ENCODE assay signal across 8 cellular contexts in genomic region chr9:75200892-75201470, GRCh38.
DNase-seq lines count a peak whose midpoint lies in the region; ATAC-seq and TF ChIP-seq lines count a peak whose summit lies in the region.

No MANE protein-coding gene starts in this region.

- no peak for TF ChIP-seq POLR2A in right lobe of liver (IDR thresholded peaks at IDR 0.05)

- no peak overlapping the region for H3K4me3 Mint-ChIP-seq in CD8-positive, alpha-beta T cell
- no peak overlapping the region for H3K4me3 Mint-ChIP-seq in MCF 10A (ENCODE audit: unreplicated experiment)

- CTCF ChIA-PET in CD8-positive, alpha-beta T cell (lab: Charles Lee): interaction anchor here (0.8 to 2.1 kb wide), 14 partner anchors 10 to 1107 kb away, joined by 3 to 9 read pairs (median 3); no protein-coding TSS in a partner anchor
- CTCF ChIA-PET in MCF 10A (lab: Yijun Ruan, JAX): interaction anchor here (0.7 to 2.3 kb wide), 27 partner anchors 12 to 1100 kb away, joined by 3 to 109 read pairs (median 5); no protein-coding TSS in a partner anchor

- ATAC-seq in CD8-positive, alpha-beta T cell: no peak
- ATAC-seq in right lobe of liver: peak; percentile 51 to 74 (median 70)

- no peaks in the 10 kb centered on the region for H3K4me1 ChIP-seq in CD8-positive, alpha-beta T cell (ENCODE audit: insufficient read depth, low read length)
- H3K4me1 ChIP-seq in right lobe of liver: no peaks in the 10 kb centered on the region

- WGBS in right lobe of liver (ENCODE audit: insufficient coverage, low coverage, low lambda C conversion rate, missing lambda C conversion rate): 63% methylated on average over 1 of the region's 1 CpG

- H3K27ac Mint-ChIP-seq in CD8-positive, alpha-beta T cell: no peak overlapping the region
- H3K27ac Mint-ChIP-seq in MCF 10A (ENCODE audit: low read depth, unreplicated experiment): no peak overlapping the region

- no peaks in the 10 kb centered on the region for H3K27me3 ChIP-seq in CD8-positive, alpha-beta T cell (ENCODE audit: insufficient read depth, low read length)
- H3K27me3 ChIP-seq in H7 (ENCODE audit: control insufficient read depth, insufficient read depth, low read length) (no peaks in the 10 kb centered on the region), right lobe of liver (no peaks in the 10 kb centered on the region)

- intact Hi-C loops in CD8-positive, alpha-beta T cell (cut with DNase I, micrococcal nuclease): loop anchor here (1.0 to 10.0 kb wide), 4 partner anchors 37 to 1504 kb away; no protein-coding TSS in a partner anchor
- intact Hi-C loops in MCF 10A (cut with micrococcal nuclease) (loop anchor here (1.0 to 2.0 kb wide), 3 partner anchors 37 to 1102 kb away; no protein-coding TSS in a partner anchor), right lobe of liver (cut with DNase I) (no loop called here)

- H3K27ac ChIP-seq in CD8-positive, alpha-beta T cell (ENCODE audit: low read depth, low read length): no peak overlapping the region
- H3K27ac ChIP-seq in right lobe of liver: no peak overlapping the region

- BruUV-seq in MCF 10A (replicated peaks; lab: Mats Ljungman, UMichigan): no TSS peak

- no peaks in the 10 kb centered on the region for H3K36me3 Mint-ChIP-seq in CD8-positive, alpha-beta T cell
- no peaks in the 10 kb centered on the region for H3K36me3 Mint-ChIP-seq in MCF 10A (ENCODE audit: insufficient read depth, unreplicated experiment)

- H3K27me3 Mint-ChIP-seq in CD8-positive, alpha-beta T cell (ENCODE audit: low read depth): no peaks in the 10 kb centered on the region
- peaks cover 2% of the 10 kb centered on the region for H3K27me3 Mint-ChIP-seq in MCF 10A (ENCODE audit: insufficient read depth, unreplicated experiment)

- no peak for DNase-seq in CD8-positive, alpha-beta T cell
- DNase-seq in H7: peak; percentile 46
- peak; percentile 60 for DNase-seq in NCI-H69 (lab: John Stamatoyannopoulos, UW)
- DNase-seq in MCF 10A (ENCODE audit: unreplicated experiment): peak; percentile 67
- DNase-seq in right lobe of liver: no peak
- no peak for DNase-seq in cerebellum (ENCODE audit: low spot score)
- DNase-seq in activated T-cell treated with anti-CD3 and anti-CD28 coated beads for 4 hours: no peak
- DNase-seq in stimulated activated CD4-positive, alpha-beta T cell treated with anti-CD3 and anti-CD28 coated beads, Interleukin-4, amount 100 ng/mL, for 4 hours: no peak

- no peaks in the 10 kb centered on the region for H3K4me1 Mint-ChIP-seq in CD8-positive, alpha-beta T cell (ENCODE audit: low read depth)
- H3K4me1 Mint-ChIP-seq in MCF 10A (ENCODE audit: insufficient read depth, unreplicated experiment): peaks cover 5% of the 10 kb centered on the region

- H3K9me3 ChIP-seq in CD8-positive, alpha-beta T cell (ENCODE audit: low read length): no peaks in the 10 kb centered on the region
- H3K9me3 ChIP-seq in right lobe of liver: no peaks in the 10 kb centered on the region

- no peaks in the 10 kb centered on the region for H3K9me3 Mint-ChIP-seq in CD8-positive, alpha-beta T cell
- no peaks in the 10 kb centered on the region for H3K9me3 Mint-ChIP-seq in MCF 10A (ENCODE audit: unreplicated experiment)

- POLR2A ChIA-PET in CD8-positive, alpha-beta T cell (lab: Charles Lee): no interaction called here
- POLR2A ChIA-PET in MCF 10A (lab: Yijun Ruan, JAX): interaction anchor here (1.0 kb wide), 1 partner anchor 37 kb away, joined by 3 read pairs; no protein-coding TSS in a partner anchor

- TF ChIP-seq CTCF in CD8-positive, alpha-beta T cell (IDR thresholded peaks at IDR 0.05): peak; percentile 65
- TF ChIP-seq CTCF in MCF 10A (IDR thresholded peaks at IDR 0.05; ENCODE audit: unreplicated experiment): peak; percentile 61
- peak; percentile 68 to 73 (median 72) for TF ChIP-seq CTCF in right lobe of liver (IDR thresholded peaks at IDR 0.05)

- no peaks in the 10 kb centered on the region for H3K36me3 ChIP-seq in CD8-positive, alpha-beta T cell (ENCODE audit: insufficient read depth, low read length)
- H3K36me3 ChIP-seq in H7 (replicated peaks; ENCODE audit: control insufficient read depth, insufficient read depth, low read length) (no peaks in the 10 kb centered on the region), right lobe of liver (no peaks in the 10 kb centered on the region)

- no peak overlapping the region for H3K4me3 ChIP-seq in CD8-positive, alpha-beta T cell (ENCODE audit: low read depth, low read length)
- H3K4me3 ChIP-seq in H7 (ENCODE audit: insufficient read depth, low read depth, low read length) (no peak overlapping the region), right lobe of liver (no peak overlapping the region)

Comparison
In these comparisons a context has a peak if more than half of its experiments do, and no peak if none do; other contexts are left out.
1. DNase-seq: peak in H7 (single experiment), NCI-H69 (single experiment) and MCF 10A (single experiment); none in CD8-positive, alpha-beta T cell (0 of 7), right lobe of liver (0 of 3), cerebellum (single experiment), activated T-cell treated with anti-CD3 and anti-CD28 coated beads for 4 hours (single experiment) and stimulated activated CD4-positive, alpha-beta T cell treated with anti-CD3 and anti-CD28 coated beads, Interleukin-4, amount 100 ng/mL, for 4 hours (0 of 2).
2. intact Hi-C loops: an anchor here in CD8-positive, alpha-beta T cell (1.0 to 10.0 kb wide) and MCF 10A (1.0 to 2.0 kb wide); none called in right lobe of liver.
3. Peak in every context shown above with its lines, with median percentiles within 50 percentile points of each other: CTCF ChIP-seq.